ENCODE assay signal across 16 cellular contexts in genomic region chr1:30340934-30341333, GRCh38.
DNase-seq lines count a peak whose midpoint lies in the region; ATAC-seq and TF ChIP-seq lines count a peak whose summit lies in the region.
"Had no signal": no experiment of that assay in that cellular context is flagged by ENCODE, and none has a peak within 500 bp of the region (broad histone marks: within the 10 kb centered on the region; RNA-seq: fewer than 3 reads in every experiment).

No MANE protein-coding gene starts in this region.

- H3K4me3 Mint-ChIP-seq in endodermal cell (no peak overlapping the region), neural crest cell (no peak overlapping the region), HFFc6 (no peak overlapping the region)
- H3K4me3 Mint-ChIP-seq: CD4-positive, CD25-positive, alpha-beta regulatory T cell had no signal

- H3K27ac Mint-ChIP-seq in endodermal cell (no peak overlapping the region), neural crest cell (ENCODE audit: unreplicated experiment) (no peak overlapping the region), HFFc6 (no peak overlapping the region)
- H3K27ac Mint-ChIP-seq: CD4-positive, CD25-positive, alpha-beta regulatory T cell had no signal

- DNase-seq in DND-41: no peak
- DNase-seq in HCT116 (ENCODE audit: low read depth, low spot score): no peak
- DNase-seq in endodermal cell: peak; percentile 35
- DNase-seq in neural crest cell (ENCODE audit: low read depth, low spot score): no peak
- no peak for DNase-seq in OCI-M1 (lab: John Stamatoyannopoulos, UW)
- DNase-seq in HFFc6: no peak
- DNase-seq in COLO668 (lab: John Stamatoyannopoulos, UW; ENCODE audit: unreplicated experiment): no peak
- DNase-seq: ACHN; CD4-positive, CD25-positive, alpha-beta regulatory T cell; GF-D8; IMR-90; NCI-H1417 treated with DMSO at 0.1 percent for 48 hours; NCI-H2029; NCI-H510A treated with DMSO at 0.1 percent for 48 hours; SJCRH30 had no signal

- intact Hi-C loops in HCT116 (cut with micrococcal nuclease): no loop called here

- no TSS peak for BruUV-seq in HCT116 (replicated peaks; lab: Mats Ljungman, UMichigan)

- WGBS in endodermal cell (ENCODE audit: insufficient coverage in 1 of 2, insufficient read length in 1 of 2), 2 experiments: 96 to 100% methylated on average over 3 of the region's 3 CpGs

- H4K20me1 ChIP-seq in DND-41 (ENCODE audit: insufficient read depth, low read length): no peaks in the 10 kb centered on the region
- H4K20me1 ChIP-seq in HCT116 (ENCODE audit: insufficient read depth): no peaks in the 10 kb centered on the region

- H3K27ac ChIP-seq in DND-41 (ENCODE audit: low read length) (no peak overlapping the region), HCT116 (ENCODE audit: low read depth, low read length) (no peak overlapping the region), endodermal cell (ENCODE audit: low read depth, low read length) (no peak overlapping the region)
- H3K27ac ChIP-seq: RWPE1, SJCRH30 had no signal

- POLR2A ChIA-PET in HCT116 (lab: Charles Lee): no interaction called here

- no peaks in the 10 kb centered on the region for H3K9me2 ChIP-seq in HCT116 (ENCODE audit: insufficient read depth)

- no peak for TF ChIP-seq POLR2A in HCT116 (IDR thresholded peaks at IDR 0.05; ENCODE audit: borderline replicate concordance, extremely low read depth, insufficient read depth, insufficient read length)

- H3K36me3 ChIP-seq in DND-41 (ENCODE audit: insufficient read depth, low read length) (no peaks in the 10 kb centered on the region), HCT116 (ENCODE audit: control insufficient read depth in 1 of 2, insufficient read depth in 2 of 2, low read length in 2 of 2) (no peaks in the 10 kb centered on the region), endodermal cell (ENCODE audit: control insufficient read depth, insufficient read depth, low read length) (no peaks in the 10 kb centered on the region)
- H3K36me3 ChIP-seq: SJCRH30 had no signal

- TF ChIP-seq CTCF in DND-41 (IDR thresholded peaks at IDR 0.05; ENCODE audit: borderline replicate concordance, extremely low read depth, low read length, poor library complexity, severe bottlenecking) (peak; percentile 30), HCT116 (IDR thresholded peaks at IDR 0.05 in 2 of 3, conservative IDR thresholded peaks at IDR 0.05 in 1 of 3; ENCODE audit: borderline replicate concordance in 1 of 3, insufficient read depth in 1 of 3, low read depth in 2 of 3, low read length in 2 of 3) (peak; percentile 30 to 71 (median 65); a peak in 5 of 6 replicates), endodermal cell (conservative IDR thresholded peaks at IDR 0.05) (peak; percentile 67), neural crest cell (conservative IDR thresholded peaks at IDR 0.05) (peak; percentile 39), HFFc6 (IDR thresholded peaks at IDR 0.05) (no peak)

- H3K9me3 ChIP-seq in DND-41 (ENCODE audit: insufficient read depth, low read length, severe bottlenecking) (peaks cover 4% of the 10 kb centered on the region), HCT116 (ENCODE audit: control insufficient read depth in 1 of 2, insufficient read depth in 1 of 2, low read depth in 1 of 2, low read length in 2 of 2) (no peaks in the 10 kb centered on the region), endodermal cell (ENCODE audit: control insufficient read depth, low read length) (peaks cover 14% of the 10 kb centered on the region)

- H3K27me3 Mint-ChIP-seq in endodermal cell (ENCODE audit: insufficient read depth): peaks cover 4% of the 10 kb centered on the region
- peaks cover 56% of the 10 kb centered on the region for H3K27me3 Mint-ChIP-seq in neural crest cell (ENCODE audit: low read depth)
- H3K27me3 Mint-ChIP-seq in HFFc6 (ENCODE audit: insufficient read depth): no peaks in the 10 kb centered on the region

- no peak overlapping the region for H3K9ac ChIP-seq in DND-41 (ENCODE audit: low read depth, low read length)
- no peak overlapping the region for H3K9ac ChIP-seq in HCT116 (ENCODE audit: low read length)
- no peak overlapping the region for H3K9ac ChIP-seq in endodermal cell (ENCODE audit: extremely low read depth, low read length, poor library complexity, severe bottlenecking)

- H3K4me1 Mint-ChIP-seq in endodermal cell: peaks cover 4% of the 10 kb centered on the region
- H3K4me1 Mint-ChIP-seq in neural crest cell: no peaks in the 10 kb centered on the region
- no peaks in the 10 kb centered on the region for H3K4me1 Mint-ChIP-seq in HFFc6 (ENCODE audit: low read depth)
- H3K4me1 Mint-ChIP-seq: CD4-positive, CD25-positive, alpha-beta regulatory T cell had no signal

- no peak for ATAC-seq in DND-41 (ENCODE audit: insufficient read depth, low read depth)
- ATAC-seq in HCT116: peak; percentile 63

- H3K36me3 Mint-ChIP-seq in endodermal cell (ENCODE audit: low read depth) (no peaks in the 10 kb centered on the region), neural crest cell (ENCODE audit: low read depth) (no peaks in the 10 kb centered on the region), HFFc6 (ENCODE audit: low read depth) (no peaks in the 10 kb centered on the region; the same call in 1 of the 2 replicates)
- H3K36me3 Mint-ChIP-seq: CD4-positive, CD25-positive, alpha-beta regulatory T cell had no signal

- H2AFZ ChIP-seq in DND-41 (ENCODE audit: low read depth, low read length) (no peak overlapping the region), HCT116 (ENCODE audit: low read depth, low read length, poor library complexity, severe bottlenecking) (no peak overlapping the region)

- CTCF ChIA-PET in HCT116 (lab: Charles Lee): interaction anchor here (1.0 to 1.8 kb wide), 3 partner anchors 13 to 254 kb away, joined by 4 to 9 read pairs (median 5); no protein-coding TSS in a partner anchor

- TF ChIP-seq RAD21 in HCT116 (IDR thresholded peaks at IDR 0.05; ENCODE audit: low read depth): peak; percentile 61

- H3K4me3 ChIP-seq in DND-41 (ENCODE audit: low read depth in 1 of 2, low read length in 2 of 2) (no peak overlapping the region), HCT116 (replicated peaks in 1 of 2; ENCODE audit: low read depth in 1 of 2, low read length in 2 of 2) (no peak overlapping the region), endodermal cell (ENCODE audit: low read length) (no peak overlapping the region)
- H3K4me3 ChIP-seq: SJCRH30 had no signal

- H3K79me2 ChIP-seq in DND-41 (ENCODE audit: insufficient read depth, low read length): no peaks in the 10 kb centered on the region
- no peaks in the 10 kb centered on the region for H3K79me2 ChIP-seq in HCT116 (ENCODE audit: insufficient read depth, low read length)

- H3K4me2 ChIP-seq in DND-41 (ENCODE audit: insufficient read depth, low read length): no peak overlapping the region
- no peak overlapping the region for H3K4me2 ChIP-seq in HCT116 (ENCODE audit: low read length)

- RAD21 ChIA-PET in HCT116 (lab: Charles Lee; ENCODE audit: low non-redundant PET in 1 of 2, low total read pairs in 2 of 2, uncharacterized antibody in 2 of 2, unreplicated experiment in 2 of 2): interaction anchor here in 1 of 2 experiments (1.0 kb wide), 1 partner anchor 39 kb away, joined by 3 read pairs; no protein-coding TSS in a partner anchor

- no peaks in the 10 kb centered on the region for H3K4me1 ChIP-seq in DND-41 (ENCODE audit: insufficient read depth, low read length)
- no peaks in the 10 kb centered on the region for H3K4me1 ChIP-seq in HCT116 (ENCODE audit: control insufficient read depth in 1 of 2, insufficient read depth in 2 of 2, low read length in 2 of 2)
- no peaks in the 10 kb centered on the region for H3K4me1 ChIP-seq in endodermal cell (ENCODE audit: control insufficient read depth, insufficient read depth, low read length)

- peaks cover 3% of the 10 kb centered on the region for H3K9me3 Mint-ChIP-seq in endodermal cell
- H3K9me3 Mint-ChIP-seq in neural crest cell: peaks cover 4% of the 10 kb centered on the region
- H3K9me3 Mint-ChIP-seq in HFFc6: peaks cover 4% of the 10 kb centered on the region; the same call in 1 of the 2 replicates

- peaks cover 3% of the 10 kb centered on the region for H3K27me3 ChIP-seq in DND-41 (ENCODE audit: insufficient read depth, low read length, poor library complexity)
- H3K27me3 ChIP-seq in HCT116 (ENCODE audit: insufficient read depth, low read length): no peaks in the 10 kb centered on the region; the same call in 1 of the 2 replicates
- H3K27me3 ChIP-seq in endodermal cell (ENCODE audit: control insufficient read depth, insufficient read depth, low read length, poor library complexity, severe bottlenecking): no peaks in the 10 kb centered on the region
- H3K27me3 ChIP-seq: SJCRH30 had no signal

TF ChIP-seq in HCT116, 20 proteins besides CTCF, POLR2A, EP300 and RAD21:
- TF ChIP-seq JUND (IDR thresholded peaks at IDR 0.05) (no peak), FOSL1 (IDR thresholded peaks at IDR 0.05; ENCODE audit: low read depth) (no peak), ZFX (IDR thresholded peaks at IDR 0.05) (no peak), CEBPB (IDR thresholded peaks at IDR 0.05; ENCODE audit: low read depth) (no peak), CBX3 (IDR thresholded peaks at IDR 0.05; ENCODE audit: low read depth) (no peak), ZNF274 (IDR thresholded peaks at IDR 0.05; ENCODE audit: low read depth, low read length) (no peak), REST (IDR thresholded peaks at IDR 0.05; ENCODE audit: low read depth) (no peak), EGR1 (IDR thresholded peaks at IDR 0.05; ENCODE audit: low read depth) (no peak), SIN3A (IDR thresholded peaks at IDR 0.05; ENCODE audit: low read depth) (no peak)
